Comparison of ENCODE assay signal across 13 cellular contexts in genomic region chr21:33042812-33043211, GRCh38. TPM values are rescaled to one million over a fixed set of nuclear protein-coding genes. Genes with fewer than 3 reads are reported as not detected.
A peak's percentile ranks its signal among the peaks of the same experiment; 100 is the strongest.
DNase-seq lines count a peak whose midpoint lies in the region; ATAC-seq and TF ChIP-seq lines count a peak whose summit lies in the region.
"Had no signal": no experiment of that assay in that cellular context is flagged by ENCODE, and none has a peak within 500 bp of the region (broad histone marks: within the 10 kb centered on the region; RNA-seq: fewer than 3 reads in every experiment).

No MANE protein-coding gene starts in this region.

- TF ChIP-seq POLR2A in HCT116 (IDR thresholded peaks at IDR 0.05; ENCODE audit: borderline replicate concordance, extremely low read depth, insufficient read depth, insufficient read length): no peak

- H3K27me3 ChIP-seq in HCT116 (ENCODE audit: insufficient read depth, low read length): peaks cover 31% of the 10 kb centered on the region; the same call in 1 of the 2 replicates
- peaks cover 10% of the 10 kb centered on the region for H3K27me3 ChIP-seq in adipocyte (replicated peaks; ENCODE audit: control insufficient read depth, insufficient read depth, low read length)

- no peak for TF ChIP-seq RAD21 in HCT116 (IDR thresholded peaks at IDR 0.05; ENCODE audit: low read depth)

- H3K36me3 ChIP-seq in HCT116 (ENCODE audit: control insufficient read depth in 1 of 2, insufficient read depth in 2 of 2, low read length in 2 of 2) (no peaks in the 10 kb centered on the region), adipocyte (ENCODE audit: control insufficient read depth, insufficient read depth, low read length, severe bottlenecking) (no peaks in the 10 kb centered on the region)
- H3K36me3 ChIP-seq: sigmoid colon had no signal

- ATAC-seq in HCT116 (peak; percentile 81), GM21390 (IDR thresholded peaks at IDR 0.05; ENCODE audit: unreplicated experiment) (no peak)

- no peak overlapping the region for H2AFZ ChIP-seq in HCT116 (ENCODE audit: low read depth, low read length, poor library complexity, severe bottlenecking)

- BruUV-seq in HCT116 (replicated peaks; lab: Mats Ljungman, UMichigan): no TSS peak

- H3K27ac ChIP-seq in HCT116 (ENCODE audit: low read depth, low read length) (no peak overlapping the region), substantia nigra (ENCODE audit: low read depth, low read length, poor library complexity, severe bottlenecking) (no peak overlapping the region)
- H3K27ac ChIP-seq: sigmoid colon had no signal

- no peaks in the 10 kb centered on the region for H3K9me2 ChIP-seq in HCT116 (ENCODE audit: insufficient read depth)

- H3K9ac ChIP-seq in HCT116 (ENCODE audit: low read length): no peak overlapping the region
- no peak overlapping the region for H3K9ac ChIP-seq in adipocyte (ENCODE audit: low read length)

- H4K20me1 ChIP-seq in HCT116 (ENCODE audit: insufficient read depth): no peaks in the 10 kb centered on the region

- H3K4me3 ChIP-seq in HCT116 (replicated peaks in 1 of 2; ENCODE audit: low read depth in 1 of 2, low read length in 2 of 2) (no peak overlapping the region), adipocyte (ENCODE audit: low read length) (no peak overlapping the region)
- H3K4me3 ChIP-seq: sigmoid colon had no signal

- peak overlapping the region; percentile 47 for H3K4me2 ChIP-seq in HCT116 (ENCODE audit: low read length)

- H3K9me3 ChIP-seq in HCT116 (ENCODE audit: control insufficient read depth in 1 of 2, insufficient read depth in 1 of 2, low read depth in 1 of 2, low read length in 2 of 2) (no peaks in the 10 kb centered on the region), adipocyte (ENCODE audit: control insufficient read depth, low read length) (no peaks in the 10 kb centered on the region)
- H3K9me3 ChIP-seq: sigmoid colon had no signal

- CTCF ChIA-PET in HCT116 (lab: Charles Lee): no interaction called here

- RAD21 ChIA-PET in HCT116 (lab: Charles Lee; ENCODE audit: low non-redundant PET in 1 of 2, low total read pairs in 2 of 2, uncharacterized antibody in 2 of 2, unreplicated experiment in 2 of 2): no interaction called here

- POLR2A ChIA-PET in HCT116 (lab: Charles Lee): no interaction called here

- intact Hi-C loops in HCT116 (cut with micrococcal nuclease): no loop called here

- H3K79me2 ChIP-seq in HCT116 (ENCODE audit: insufficient read depth, low read length): no peaks in the 10 kb centered on the region

- H3K4me1 ChIP-seq in HCT116 (ENCODE audit: control insufficient read depth in 1 of 2, insufficient read depth in 2 of 2, low read length in 2 of 2) (peaks cover 9 to 17% of the 10 kb centered on the region in 2 experiments), adipocyte (ENCODE audit: control insufficient read depth, insufficient read depth, low read length) (peaks cover 12% of the 10 kb centered on the region)
- H3K4me1 ChIP-seq: sigmoid colon had no signal

- DNase-seq in AG08396 (ENCODE audit: low spot score): peak; percentile 66
- DNase-seq in HCT116 (ENCODE audit: low read depth, low spot score): peak; percentile 50
- DNase-seq in adipocyte (ENCODE audit: low read depth): peak; percentile 36
- DNase-seq in kidney glomerular epithelial cell (lab: John Stamatoyannopoulos, UW): peak; percentile 61
- DNase-seq in substantia nigra (lab: John Stamatoyannopoulos, UW): no peak
- no peak for DNase-seq in germinal center (ENCODE audit: low spot score)
- DNase-seq in NCI-H2029 (lab: John Stamatoyannopoulos, UW): no peak
- DNase-seq: activated CD4-positive, alpha-beta memory T cell treated with anti-CD3 and anti-CD28 coated beads, Interleukin-2, amount 10 ng/mL, durations not matched to agents 7 days and 5 days; activated naive CD4-positive, alpha-beta T cell treated with anti-CD3 and anti-CD28 coated beads for 36 hours; sigmoid colon; T-helper 1 cell had no signal

- no peak for TF ChIP-seq CTCF in HCT116 (IDR thresholded peaks at IDR 0.05 in 2 of 3, conservative IDR thresholded peaks at IDR 0.05 in 1 of 3; ENCODE audit: borderline replicate concordance in 1 of 3, insufficient read depth in 1 of 3, low read depth in 2 of 3, low read length in 2 of 3)

TF ChIP-seq in HCT116, 20 proteins besides CTCF, POLR2A, EP300 and RAD21:
- TF ChIP-seq YY1 (IDR thresholded peaks at IDR 0.05; ENCODE audit: extremely low read depth, insufficient replicate concordance, low read depth, low read length) (no peak), MAX (IDR thresholded peaks at IDR 0.05) (no peak), TCF7L2 (IDR thresholded peaks at IDR 0.05; ENCODE audit: borderline replicate concordance, extremely low read depth, insufficient read depth, insufficient read length) (peak; percentile 44), ZFX (IDR thresholded peaks at IDR 0.05) (no peak), JUND (IDR thresholded peaks at IDR 0.05) (peak; percentile 31; the same call in 1 of the 2 replicates), ZBTB33 (IDR thresholded peaks at IDR 0.05; ENCODE audit: extremely low read depth, insufficient replicate concordance, low read length) (no peak), SP1 (IDR thresholded peaks at IDR 0.05; ENCODE audit: low read depth) (no peak), FOSL1 (IDR thresholded peaks at IDR 0.05; ENCODE audit: low read depth) (peak; percentile 45; the same call in 1 of the 2 replicates), ELF1 (IDR thresholded peaks at IDR 0.05; ENCODE audit: borderline replicate concordance, low read depth) (no peak), CEBPB (IDR thresholded peaks at IDR 0.05; ENCODE audit: low read depth) (no peak), SRF (IDR thresholded peaks at IDR 0.05; ENCODE audit: low read depth) (no peak)
- TF ChIP-seq, protein P1, sequence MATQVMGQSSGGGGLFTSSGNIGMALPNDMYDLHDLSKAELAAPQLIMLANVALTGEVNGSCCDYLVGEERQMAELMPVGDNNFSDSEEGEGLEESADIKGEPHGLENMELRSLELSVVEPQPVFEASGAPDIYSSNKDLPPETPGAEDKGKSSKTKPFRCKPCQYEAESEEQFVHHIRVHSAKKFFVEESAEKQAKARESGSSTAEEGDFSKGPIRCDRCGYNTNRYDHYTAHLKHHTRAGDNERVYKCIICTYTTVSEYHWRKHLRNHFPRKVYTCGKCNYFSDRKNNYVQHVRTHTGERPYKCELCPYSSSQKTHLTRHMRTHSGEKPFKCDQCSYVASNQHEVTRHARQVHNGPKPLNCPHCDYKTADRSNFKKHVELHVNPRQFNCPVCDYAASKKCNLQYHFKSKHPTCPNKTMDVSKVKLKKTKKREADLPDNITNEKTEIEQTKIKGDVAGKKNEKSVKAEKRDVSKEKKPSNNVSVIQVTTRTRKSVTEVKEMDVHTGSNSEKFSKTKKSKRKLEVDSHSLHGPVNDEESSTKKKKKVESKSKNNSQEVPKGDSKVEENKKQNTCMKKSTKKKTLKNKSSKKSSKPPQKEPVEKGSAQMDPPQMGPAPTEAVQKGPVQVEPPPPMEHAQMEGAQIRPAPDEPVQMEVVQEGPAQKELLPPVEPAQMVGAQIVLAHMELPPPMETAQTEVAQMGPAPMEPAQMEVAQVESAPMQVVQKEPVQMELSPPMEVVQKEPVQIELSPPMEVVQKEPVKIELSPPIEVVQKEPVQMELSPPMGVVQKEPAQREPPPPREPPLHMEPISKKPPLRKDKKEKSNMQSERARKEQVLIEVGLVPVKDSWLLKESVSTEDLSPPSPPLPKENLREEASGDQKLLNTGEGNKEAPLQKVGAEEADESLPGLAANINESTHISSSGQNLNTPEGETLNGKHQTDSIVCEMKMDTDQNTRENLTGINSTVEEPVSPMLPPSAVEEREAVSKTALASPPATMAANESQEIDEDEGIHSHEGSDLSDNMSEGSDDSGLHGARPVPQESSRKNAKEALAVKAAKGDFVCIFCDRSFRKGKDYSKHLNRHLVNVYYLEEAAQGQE (IDR thresholded peaks at IDR 0.05; ENCODE audit: low read depth): no peak
TF ChIP-seq in HCT116: peak in this region for 3.

RNA-seq across cellular contexts. Expression of gene OLIG2, which starts 17.1 kb away (rescaled TPM):
- total RNA-seq in HCT116 (2021; ENCODE audit: unreplicated experiment): not detected
- polyA plus RNA-seq in HCT116 (2012): not detected in 2 replicates
- total RNA-seq: activated CD4-positive, alpha-beta memory T cell treated with anti-CD3 and anti-CD28 coated beads, Interleukin-2, amount 10 ng/mL, durations not matched to agents 7 days and 5 days; activated naive CD4-positive, alpha-beta T cell treated with anti-CD3 and anti-CD28 coated beads for 36 hours; sigmoid colon; ureter had no signal
- polyA plus RNA-seq: sigmoid colon had no signal

RNA-seq across cellular contexts. Expression of gene OLIG1, which starts 27.1 kb away (rescaled TPM):
- not detected for total RNA-seq in HCT116 (2021; ENCODE audit: unreplicated experiment)
- polyA plus RNA-seq in HCT116 (2012): not detected in 2 replicates
- total RNA-seq: activated CD4-positive, alpha-beta memory T cell treated with anti-CD3 and anti-CD28 coated beads, Interleukin-2, amount 10 ng/mL, durations not matched to agents 7 days and 5 days; activated naive CD4-positive, alpha-beta T cell treated with anti-CD3 and anti-CD28 coated beads for 36 hours; sigmoid colon; ureter had no signal
- polyA plus RNA-seq: sigmoid colon had no signal

Comparison
In these comparisons a context has a peak if more than half of its experiments do, and no peak if none do; other contexts are left out.
1. DNase-seq: peak in AG08396 (single experiment), HCT116 (single experiment), adipocyte (single experiment) and kidney glomerular epithelial cell (single experiment); none in substantia nigra (0 of 49), germinal center (single experiment) and NCI-H2029 (single experiment).